ENCODE assay signal across 8 cellular contexts in genomic region chr12:10613334-10614055, GRCh38. TPM values are rescaled to one million over a fixed set of nuclear protein-coding genes. Genes with fewer than 3 reads are reported as not detected.
DNase-seq lines count a peak whose midpoint lies in the region; ATAC-seq lines count a peak whose summit lies in the region.

MAGOHB (minus strand) TSS chr12:10613609; CDS start chr12:10613532, 77 bp downstream.

- H3K4me3 ChIP-seq in GM08714 (ENCODE audit: low read length) = peak within 1 kb of the TSS; percentile 97

- H3K9me3 Mint-ChIP-seq in activated naive CD4-positive, alpha-beta T cell treated with anti-CD3 and anti-CD28 coated beads, Interleukin-2, amount 50 U/mL, for 72 hours = no peaks in the 10 kb centered on the region

- DNase-seq in NCI-H1092 treated with DMSO at 0.1 percent for 48 hours (lab: John Stamatoyannopoulos, UW) = peak; percentile 95
- DNase-seq in SKM-1 (lab: John Stamatoyannopoulos, UW; ENCODE audit: unreplicated experiment) = peak; percentile 20
- peak; percentile 97 to 99 for DNase-seq in activated naive CD4-positive, alpha-beta T cell treated with anti-CD3 and anti-CD28 coated beads, Interleukin-2, amount 50 U/mL, for 72 hours (ENCODE audit: low spot score in 2 of 2)
- DNase-seq in glomerular endothelial cell (ENCODE audit: extremely low read depth, low read depth, low spot score) = peak; percentile 80
- peak; percentile 80 for DNase-seq in occipital lobe (lab: John Stamatoyannopoulos, UW)

- H3K27ac ChIP-seq in temporal lobe (ENCODE audit: low read depth, low read length) = no peak within 1 kb of the TSS

- peaks cover 20 to 23% of the 10 kb centered on the region in 2 donors for H3K36me3 Mint-ChIP-seq in activated naive CD4-positive, alpha-beta T cell treated with anti-CD3 and anti-CD28 coated beads, Interleukin-2, amount 50 U/mL, for 72 hours

- peak within 1 kb of the TSS; percentile 99 to 100 for H3K27ac Mint-ChIP-seq in activated naive CD4-positive, alpha-beta T cell treated with anti-CD3 and anti-CD28 coated beads, Interleukin-2, amount 50 U/mL, for 72 hours

- ATAC-seq in HG02610 (IDR thresholded peaks at IDR 0.05; ENCODE audit: unreplicated experiment) = peak; percentile 94
- ATAC-seq in activated naive CD4-positive, alpha-beta T cell treated with anti-CD3 and anti-CD28 coated beads, Interleukin-2, amount 50 U/mL, for 72 hours = peak; percentile 98

RNA-seq across cellular contexts. Expression of gene MAGOHB, which starts in this region (rescaled TPM):
- 10 to 100 TPM; 54.8 to 60.7 TPM for total RNA-seq in activated naive CD4-positive, alpha-beta T cell treated with anti-CD3 and anti-CD28 coated beads, Interleukin-2, amount 50 U/mL, for 72 hours
- total RNA-seq in glomerular endothelial cell (8.7 and 19.7 TPM in 2 replicates), occipital lobe (29.3 TPM), temporal lobe (16.5 TPM)

Comparison
In these comparisons a context has a peak if more than half of its experiments do, and no peak if none do; other contexts are left out.
1. DNase-seq: peak in every context shown above with its lines; median percentile 98 in activated naive CD4-positive, alpha-beta T cell treated with anti-CD3 and anti-CD28 coated beads, Interleukin-2, amount 50 U/mL, for 72 hours; 95 in NCI-H1092 treated with DMSO at 0.1 percent for 48 hours; 80 in glomerular endothelial cell; 80 in occipital lobe; 20 in SKM-1.